30 cellular contexts compared by ENCODE assay signal in the genomic region with DNA sequence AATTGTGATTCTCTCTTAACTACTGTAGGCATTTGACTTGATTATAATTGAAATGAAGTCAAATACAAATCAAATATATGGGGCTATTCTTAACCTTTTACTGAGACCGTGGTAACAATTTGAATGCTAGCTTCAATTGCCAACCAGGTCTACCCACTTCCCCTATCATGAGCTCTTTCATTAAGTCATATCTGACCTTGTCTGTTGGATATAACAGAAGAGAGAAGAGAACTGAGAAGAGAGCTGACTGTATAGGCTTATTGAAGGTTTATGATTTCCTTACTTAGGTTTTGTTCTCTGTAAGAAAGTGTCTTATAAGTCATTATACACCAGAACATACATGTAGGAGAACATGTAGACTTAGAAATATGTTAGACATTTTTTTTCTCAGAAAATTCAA.
"Had no signal": no experiment of that assay in that cellular context is flagged by ENCODE, and none has a peak within 500 bp of the region (broad histone marks: within the 10 kb centered on the region; RNA-seq: fewer than 3 reads in every experiment).

No MANE protein-coding gene starts in this region.

- H3K4me1 Mint-ChIP-seq: immature natural killer cell; naive thymus-derived CD8-positive, alpha-beta T cell; neural progenitor cell had no signal

- H3K27me3 Mint-ChIP-seq: activated naive CD8-positive, alpha-beta T cell; naive thymus-derived CD8-positive, alpha-beta T cell had no signal

- ATAC-seq: activated CD4-positive, CD25-positive, alpha-beta regulatory T cell treated with anti-CD3 and anti-CD28 coated beads, Interleukin-2, amount 50 U/mL, for 24 hours; body of pancreas; foreskin keratinocyte; heart left ventricle; left colon; naive thymus-derived CD8-positive, alpha-beta T cell; right cardiac atrium; upper lobe of right lung had no signal

- H3K4me3 Mint-ChIP-seq: activated naive CD8-positive, alpha-beta T cell; immature natural killer cell; naive thymus-derived CD8-positive, alpha-beta T cell; neural progenitor cell had no signal

- FAIRE-seq: colon, kidney had no signal

- DNase-seq: activated CD4-positive, alpha-beta T cell treated with anti-CD3 and anti-CD28 coated beads for 48 hours; activated CD4-positive, alpha-beta T cell treated with anti-CD3 and anti-CD28 coated beads, Interleukin-2, amount 50 U/mL, for 48 hours; activated CD8-positive, alpha-beta memory T cell treated with anti-CD3 and anti-CD28 coated beads for 24 hours; activated effector memory CD4-positive, alpha-beta T cell treated with Interleukin-2 at 50 U/mL for 16 hours; activated naive CD4-positive, alpha-beta T cell treated with Interleukin-2 at 50 U/mL for 16 hours; aorta; body of pancreas; dermis blood vessel endothelial cell; effector CD4-positive, alpha-beta T cell; heart left ventricle; hypothalamus; immature natural killer cell; kidney; left colon; midbrain; naive thymus-derived CD8-positive, alpha-beta T cell; occipital lobe; posterior cingulate gyrus; right cardiac atrium; stimulated activated CD4-positive, alpha-beta T cell treated with anti-CD3 and anti-CD28 coated beads, Interleukin-2, amount 100 ng/mL, for 48 hours; stomach; T-helper 9 cell; tibial artery; upper lobe of right lung; WERI-Rb-1 had no signal

- H3K36me3 Mint-ChIP-seq: activated naive CD8-positive, alpha-beta T cell; immature natural killer cell; naive thymus-derived CD8-positive, alpha-beta T cell; neural progenitor cell had no signal

- H3K27ac Mint-ChIP-seq: activated naive CD8-positive, alpha-beta T cell; immature natural killer cell; naive thymus-derived CD8-positive, alpha-beta T cell; neural progenitor cell had no signal
